Comparison of ENCODE assay signal across 26 cellular contexts in the genomic region with DNA sequence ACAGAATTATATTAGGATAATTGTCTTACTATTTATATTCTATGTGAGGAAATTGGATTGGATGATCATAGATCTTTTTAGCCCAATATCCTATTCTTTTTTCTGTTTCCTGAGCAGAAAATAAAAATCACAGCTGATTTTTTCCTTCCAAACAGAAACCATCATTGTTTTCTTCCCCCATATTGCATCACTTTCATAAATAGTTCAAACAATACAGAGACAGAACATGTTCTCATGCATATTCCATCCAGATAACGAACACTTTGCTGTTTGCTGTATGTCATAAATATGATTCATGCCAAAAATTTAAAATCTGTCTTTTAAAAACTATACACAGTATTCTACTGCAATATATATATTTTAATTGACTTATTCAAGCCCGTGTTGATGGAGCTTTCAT.
"Had no signal": no experiment of that assay in that cellular context is flagged by ENCODE, and none has a peak within 500 bp of the region (broad histone marks: within the 10 kb centered on the region; RNA-seq: fewer than 3 reads in every experiment).

No MANE protein-coding gene starts in this region.

- FAIRE-seq: TTC549 had no signal

- DNase-seq: activated B cell treated with CpG ODN at 0.5 μM for 24 hours; activated CD4-positive, alpha-beta memory T cell treated with anti-CD3 and anti-CD28 coated beads for 36 hours; activated CD4-positive, alpha-beta T cell treated with anti-CD3 and anti-CD28 coated beads for 1 hour; activated CD4-positive, alpha-beta T cell treated with anti-CD3 and anti-CD28 coated beads, Interleukin-2, amount 10 ng/mL, durations not matched to agents 7 days and 5 days; activated CD8-positive, alpha-beta memory T cell treated with anti-CD3 and anti-CD28 coated beads for 24 hours; activated effector memory CD4-positive, alpha-beta T cell treated with anti-CD3 and anti-CD28 coated beads, Interleukin-2, amount 50 U/mL, for 16 hours; activated naive CD4-positive, alpha-beta T cell treated with Interleukin-2 at 50 U/mL for 16 hours; activated T-cell treated with anti-CD3 and anti-CD28 coated beads, Interleukin-2, amount 50 U/mL, for 4 hours; anterior cingulate cortex; central memory CD4-positive, alpha-beta T cell; Kasumi-1; NCI-H1105 treated with DMSO at 0.1 percent for 48 hours; NCI-H1436 treated with DMSO at 0.1 percent for 48 hours; NCI-H187; NCI-H2081; NCI-H446; NCI-H524; RPMI8226; T-cell; T-helper 2 cell; T1000 had no signal

- H3K27ac ChIP-seq: SK-N-MC had no signal

- ATAC-seq: activated naive CD4-positive, alpha-beta T cell treated with anti-CD3 and anti-CD28 coated beads, Interleukin-2, amount 50 U/mL, for 72 hours; activated T-cell treated with anti-CD3 and anti-CD28 coated beads, Interleukin-2, amount 50 U/mL, for 4 hours; Panc1; Right ventricle myocardium inferior; T-cell had no signal

- H3K4me3 ChIP-seq: SK-N-MC had no signal
